10 cellular contexts compared by ENCODE assay signal in genomic region chr3:51581529-51581928, GRCh38. TPM values are rescaled to one million over a fixed set of nuclear protein-coding genes. Genes with fewer than 3 reads are reported as not detected.
DNase-seq lines count a peak whose midpoint lies in the region; ATAC-seq, FAIRE-seq and TF ChIP-seq lines count a peak whose summit lies in the region.
"Had no signal": no experiment of that assay in that cellular context is flagged by ENCODE, and none has a peak within 500 bp of the region (broad histone marks: within the 10 kb centered on the region; RNA-seq: fewer than 3 reads in every experiment).

No MANE protein-coding gene starts in this region.

- WGBS in mesodermal cell (ENCODE audit: insufficient coverage in 2 of 2), 2 experiments, result 84 to 96% methylated on average over 4 of the region's 4 CpGs

- H3K36me3 ChIP-seq in bronchial epithelial cell (ENCODE audit: control insufficient read depth, insufficient read depth, low read length) (no peaks in the 10 kb centered on the region), mesodermal cell (ENCODE audit: control insufficient read depth, insufficient read depth, low read length) (peaks cover 22% of the 10 kb centered on the region)

- DNase-seq in GM03348 (ENCODE audit: low spot score), result peak; percentile 21
- DNase-seq in NCI-H446 treated with DMSO at 0.1 percent for 48 hours (lab: John Stamatoyannopoulos, UW), result peak; percentile 1
- DNase-seq in bronchial epithelial cell (ENCODE audit: low read depth), result peak; percentile 15
- DNase-seq in Kasumi-1 (lab: John Stamatoyannopoulos, UW), result no peak
- DNase-seq in H54 (ENCODE audit: insufficient read length, low spot score), result no peak
- DNase-seq: activated B cell treated with CpG ODN at 0.5 μM for 24 hours had no signal

- H3K9me3 ChIP-seq in mesodermal cell (ENCODE audit: control insufficient read depth, low read length), result no peaks in the 10 kb centered on the region

- H3K4me3 ChIP-seq in bronchial epithelial cell (ENCODE audit: low read depth, low read length) (no peak overlapping the region), mesodermal cell (ENCODE audit: extremely low read depth, insufficient read depth, low read length, poor library complexity, severe bottlenecking) (no peak overlapping the region)
- H3K4me3 ChIP-seq: coronary artery, skin epidermis had no signal

- peaks cover 9% of the 10 kb centered on the region for H3K4me1 ChIP-seq in mesodermal cell (ENCODE audit: control insufficient read depth, insufficient read depth, low read length, poor library complexity, severe bottlenecking)

- no peak for FAIRE-seq in bronchial epithelial cell (lab: Jason Lieb, UNC)
- no peak for FAIRE-seq in H54 (lab: Jason Lieb, UNC)

- H3K27me3 ChIP-seq in bronchial epithelial cell (ENCODE audit: control insufficient read depth, insufficient read depth, low read length), result no peaks in the 10 kb centered on the region

- TF ChIP-seq POLR2A in H54 (IDR thresholded peaks at IDR 0.05; ENCODE audit: low read depth, low read length), result no peak

- TF ChIP-seq CTCF in bronchial epithelial cell (IDR thresholded peaks at IDR 0.05; ENCODE audit: insufficient read depth, low read length, severe bottlenecking), result no peak

- ATAC-seq in GM19463 (IDR thresholded peaks at IDR 0.05; ENCODE audit: unreplicated experiment), result no peak

- peak overlapping the region; percentile 73 for H3K27ac ChIP-seq in mesodermal cell (ENCODE audit: low read depth, low read length, severe bottlenecking)
- H3K27ac ChIP-seq: coronary artery, skin epidermis had no signal

RNA-seq across cellular contexts. Expression of gene RAD54L2, which starts 43.0 kb away (rescaled TPM):
- total RNA-seq in bronchial epithelial cell, result 14.2 and 19.8 TPM in 2 replicates
- polyA plus RNA-seq in mesodermal cell (2013, experiment 1 of 2), result 14.0 TPM
- 10.9 TPM for polyA plus RNA-seq in mesodermal cell (2013, experiment 2 of 2)

Comparison
In these comparisons a context has a peak if more than half of its experiments do, and no peak if none do; other contexts are left out.
1. DNase-seq: peak in GM03348 (single experiment), NCI-H446 treated with DMSO at 0.1 percent for 48 hours (single experiment) and bronchial epithelial cell (single experiment); none in Kasumi-1 (0 of 2) and H54 (single experiment).